ENCODE assay signal across 23 cellular contexts in genomic region chr10:45490277-45490676, GRCh38.
"Had no signal": no experiment of that assay in that cellular context is flagged by ENCODE, and none has a peak within 500 bp of the region (broad histone marks: within the 10 kb centered on the region; RNA-seq: fewer than 3 reads in every experiment).

No MANE protein-coding gene starts in this region.

- H3K9me3 ChIP-seq: colonic mucosa, gastrocnemius medialis had no signal

- H3K27me3 Mint-ChIP-seq: dendritic cell treated with granulocyte-macrophage colony-stimulating factor and Interleukin-4, amounts not matched to agents 40 ng/mL and 50 ng/mL, for 4 days; effector memory CD8-positive, alpha-beta T cell had no signal

- ATAC-seq: effector memory CD8-positive, alpha-beta T cell; esophagus mucosa; foreskin keratinocyte; gastrocnemius medialis; gastroesophageal sphincter; heart left ventricle; heart right ventricle had no signal

- H3K4me1 ChIP-seq: colonic mucosa, esophagus muscularis mucosa, esophagus squamous epithelium, foreskin keratinocyte, gastrocnemius medialis, gastroesophageal sphincter, heart left ventricle, heart right ventricle had no signal

- DNase-seq: colonic mucosa; cortex of kidney; dorsolateral prefrontal cortex; effector CD4-positive, alpha-beta T cell; effector CD8-positive, alpha-beta T cell; effector memory CD4-positive, alpha-beta T cell; effector memory CD8-positive, alpha-beta T cell; endodermal cell; esophagus squamous epithelium; foreskin fibroblast; foreskin melanocyte; gastrocnemius medialis; glutamatergic neuron; head of caudate nucleus; heart left ventricle; heart right ventricle had no signal

- H3K27ac ChIP-seq: colonic mucosa, coronary artery, dorsolateral prefrontal cortex, epithelial cell of prostate, esophagus muscularis mucosa, esophagus squamous epithelium, foreskin keratinocyte, gastrocnemius medialis, gastroesophageal sphincter, heart left ventricle, heart right ventricle had no signal

- H3K36me3 ChIP-seq: colonic mucosa had no signal

- H3K27ac Mint-ChIP-seq: dendritic cell treated with granulocyte-macrophage colony-stimulating factor and Interleukin-4, amounts not matched to agents 40 ng/mL and 50 ng/mL, for 4 days; endodermal cell had no signal

- H3K27me3 ChIP-seq: colonic mucosa, dorsolateral prefrontal cortex, esophagus muscularis mucosa, esophagus squamous epithelium, foreskin keratinocyte, gastrocnemius medialis, gastroesophageal sphincter, heart left ventricle, heart right ventricle had no signal

- H3K4me3 Mint-ChIP-seq: dendritic cell treated with granulocyte-macrophage colony-stimulating factor and Interleukin-4, amounts not matched to agents 40 ng/mL and 50 ng/mL, for 4 days; effector memory CD8-positive, alpha-beta T cell; endodermal cell had no signal

- H3K4me3 ChIP-seq: colonic mucosa, coronary artery, dorsolateral prefrontal cortex, esophagus muscularis mucosa, esophagus squamous epithelium, gastrocnemius medialis, gastroesophageal sphincter, heart left ventricle, heart right ventricle had no signal
